ENCODE assay signal across 17 cellular contexts in the genomic region with DNA sequence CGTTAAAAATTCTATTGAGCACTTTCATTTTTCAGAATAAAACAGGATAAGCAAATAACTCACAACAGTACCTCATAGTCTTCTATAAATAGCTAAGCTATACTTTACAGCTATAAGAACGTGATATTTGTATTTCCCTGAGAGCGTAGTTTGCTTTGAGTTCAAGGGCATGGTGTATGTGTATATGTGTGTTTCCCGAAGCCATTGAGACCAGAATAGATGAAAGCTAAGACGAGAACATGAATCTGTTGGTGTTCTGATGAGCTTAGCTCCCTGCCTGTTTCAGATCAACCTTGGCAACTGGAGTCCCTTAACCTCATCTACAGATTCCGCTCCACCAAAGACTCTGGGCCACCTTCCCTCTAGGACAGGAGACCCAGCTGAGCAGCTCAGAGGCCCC.
"Had no signal": no experiment of that assay in that cellular context is flagged by ENCODE, and none has a peak within 500 bp of the region (broad histone marks: within the 10 kb centered on the region; RNA-seq: fewer than 3 reads in every experiment).

No MANE protein-coding gene starts in this region.

- H3K36me3 Mint-ChIP-seq: natural killer cell treated with Interleukin-12 subunit alpha and Interleukin-12 subunit beta and Interleukin-15 and Interleukin-18, amount 100 ng/mL, for 72 hours; WTC11 had no signal

- H3K36me3 ChIP-seq: thoracic aorta had no signal

- DNase-seq: activated CD4-positive, alpha-beta T cell treated with anti-CD3 and anti-CD28 coated beads, Interleukin-2, amount 50 U/mL, for 4 hours; activated effector memory CD4-positive, alpha-beta T cell treated with anti-CD3 and anti-CD28 coated beads, Interleukin-2, amount 50 U/mL, for 16 hours; activated T-cell treated with anti-CD3 and anti-CD28 coated beads, Interleukin-2, amount 50 U/mL, for 1 hour; amniotic stem cell; caudate nucleus; hippocampal formation; mesendoderm; right cardiac atrium; small intestine; stimulated activated CD4-positive, alpha-beta T cell treated with anti-CD3 and anti-CD28 coated beads, Interleukin-4, amount 100 ng/mL, for 24 hours; stimulated activated naive CD8-positive, alpha-beta T cell treated with anti-CD3 and anti-CD28 coated beads, Interleukin-15, amount 100 ng/mL, for 72 hours had no signal

- ATAC-seq: esophagus mucosa; natural killer cell treated with Interleukin-12 subunit alpha and Interleukin-12 subunit beta and Interleukin-15 and Interleukin-18, amount 100 ng/mL, for 72 hours; right cardiac atrium; stimulated activated naive CD8-positive, alpha-beta T cell treated with anti-CD3 and anti-CD28 coated beads, Interleukin-15, amount 100 ng/mL, for 72 hours; WTC11 had no signal

- H3K9me3 Mint-ChIP-seq: activated naive CD4-positive, alpha-beta T cell treated with anti-CD3 and anti-CD28 coated beads, Interleukin-2, amount 50 U/mL, for 24 hours; natural killer cell treated with Interleukin-12 subunit alpha and Interleukin-12 subunit beta and Interleukin-15 and Interleukin-18, amount 100 ng/mL, for 72 hours; stimulated activated naive CD8-positive, alpha-beta T cell treated with anti-CD3 and anti-CD28 coated beads, Interleukin-15, amount 100 ng/mL, for 72 hours; WTC11 had no signal

- H3K4me3 Mint-ChIP-seq: activated naive CD4-positive, alpha-beta T cell treated with anti-CD3 and anti-CD28 coated beads, Interleukin-2, amount 50 U/mL, for 24 hours; natural killer cell treated with Interleukin-12 subunit alpha and Interleukin-12 subunit beta and Interleukin-15 and Interleukin-18, amount 100 ng/mL, for 72 hours; stimulated activated naive CD8-positive, alpha-beta T cell treated with anti-CD3 and anti-CD28 coated beads, Interleukin-15, amount 100 ng/mL, for 72 hours; WTC11 had no signal

- H3K9me3 ChIP-seq: thoracic aorta had no signal

- H3K27ac ChIP-seq: thoracic aorta had no signal

- H3K27me3 Mint-ChIP-seq: activated naive CD4-positive, alpha-beta T cell treated with anti-CD3 and anti-CD28 coated beads, Interleukin-2, amount 50 U/mL, for 24 hours; natural killer cell treated with Interleukin-12 subunit alpha and Interleukin-12 subunit beta and Interleukin-15 and Interleukin-18, amount 100 ng/mL, for 72 hours; progenitor cell of endocrine pancreas; stimulated activated naive CD8-positive, alpha-beta T cell treated with anti-CD3 and anti-CD28 coated beads, Interleukin-15, amount 100 ng/mL, for 72 hours had no signal

- H3K4me3 ChIP-seq: thoracic aorta had no signal

- H3K27ac Mint-ChIP-seq: progenitor cell of endocrine pancreas; stimulated activated naive CD8-positive, alpha-beta T cell treated with anti-CD3 and anti-CD28 coated beads, Interleukin-15, amount 100 ng/mL, for 72 hours; WTC11 had no signal
